23 cellular contexts compared by ENCODE assay signal in genomic region chr4:7816771-7817170, GRCh38.
DNase-seq lines count a peak whose midpoint lies in the region; ATAC-seq and TF ChIP-seq lines count a peak whose summit lies in the region.
"Had no signal": no experiment of that assay in that cellular context is flagged by ENCODE, and none has a peak within 500 bp of the region (broad histone marks: within the 10 kb centered on the region; RNA-seq: fewer than 3 reads in every experiment).

No MANE protein-coding gene starts in this region.

- no peak overlapping the region for H3K4me3 Mint-ChIP-seq in stimulated activated naive CD8-positive, alpha-beta T cell treated with anti-CD3 and anti-CD28 coated beads, Interleukin-15, amount 100 ng/mL, for 72 hours
- H3K4me3 Mint-ChIP-seq: activated CD4-positive, alpha-beta T cell treated with anti-CD3 and anti-CD28 coated beads, Interleukin-2, amount 10 ng/mL, durations not matched to agents 24 days and 14 days; memory B cell; naive thymus-derived CD8-positive, alpha-beta T cell; T-helper 17 cell had no signal

- no peak for TF ChIP-seq CTCF in lower lobe of right lung (IDR thresholded peaks at IDR 0.05)

- H3K9me3 ChIP-seq in SJSA1 (replicated peaks): no peaks in the 10 kb centered on the region
- no peaks in the 10 kb centered on the region for H3K9me3 ChIP-seq in lower lobe of right lung
- no peaks in the 10 kb centered on the region for H3K9me3 ChIP-seq in stomach smooth muscle (ENCODE audit: control insufficient read depth in 2 of 2, low read length in 2 of 2)
- H3K9me3 ChIP-seq: ovary, tibial nerve had no signal

- H3K4me1 ChIP-seq in SJSA1 (replicated peaks) (peaks cover 66% of the 10 kb centered on the region), lower lobe of right lung (peaks cover 9% of the 10 kb centered on the region), stomach smooth muscle (ENCODE audit: control insufficient read depth, insufficient read depth, low read length) (peaks cover 59% of the 10 kb centered on the region)

- no peak overlapping the region for H3K27ac Mint-ChIP-seq in stimulated activated naive CD8-positive, alpha-beta T cell treated with anti-CD3 and anti-CD28 coated beads, Interleukin-15, amount 100 ng/mL, for 72 hours
- H3K27ac Mint-ChIP-seq: activated CD4-positive, alpha-beta T cell treated with anti-CD3 and anti-CD28 coated beads, Interleukin-2, amount 10 ng/mL, durations not matched to agents 24 days and 14 days; memory B cell; T-helper 17 cell had no signal

- no peaks in the 10 kb centered on the region for H3K27me3 ChIP-seq in SJSA1 (replicated peaks)
- H3K27me3 ChIP-seq in lower lobe of right lung (ENCODE audit: low read depth): no peaks in the 10 kb centered on the region
- H3K27me3 ChIP-seq in stomach smooth muscle (ENCODE audit: control insufficient read depth in 1 of 2, insufficient read depth in 2 of 2, low read length in 2 of 2): no peaks in the 10 kb centered on the region
- H3K27me3 ChIP-seq: ovary, tibial nerve had no signal

- no peaks in the 10 kb centered on the region for H3K4me1 Mint-ChIP-seq in stimulated activated naive CD8-positive, alpha-beta T cell treated with anti-CD3 and anti-CD28 coated beads, Interleukin-15, amount 100 ng/mL, for 72 hours
- H3K4me1 Mint-ChIP-seq: memory B cell had no signal

- H3K27me3 Mint-ChIP-seq in stimulated activated naive CD8-positive, alpha-beta T cell treated with anti-CD3 and anti-CD28 coated beads, Interleukin-15, amount 100 ng/mL, for 72 hours: no peaks in the 10 kb centered on the region
- H3K27me3 Mint-ChIP-seq: activated CD4-positive, alpha-beta T cell treated with anti-CD3 and anti-CD28 coated beads, Interleukin-2, amount 10 ng/mL, durations not matched to agents 24 days and 14 days; naive thymus-derived CD8-positive, alpha-beta T cell; T-helper 17 cell had no signal

- H3K36me3 ChIP-seq in SJSA1 (peaks cover 63% of the 10 kb centered on the region), lower lobe of right lung (peaks cover 42% of the 10 kb centered on the region), stomach smooth muscle (ENCODE audit: control insufficient read depth in 2 of 2, insufficient read depth in 2 of 2, low read length in 2 of 2) (peaks cover 12 to 26% of the 10 kb centered on the region in 2 donors)
- H3K36me3 ChIP-seq: ovary had no signal

- DNase-seq in NCI-H510A treated with DMSO at 0.1 percent for 48 hours (lab: John Stamatoyannopoulos, UW) (peak; percentile 26), NCI-H510A (lab: John Stamatoyannopoulos, UW) (no peak), SJSA1 (ENCODE audit: low read depth in 1 of 2, low spot score in 2 of 2) (peak in 1 of 2 experiments; percentile 21), lower lobe of right lung (no peak), D341Med (ENCODE audit: low spot score) (no peak), NCI-H2107 (lab: John Stamatoyannopoulos, UW) (no peak)
- DNase-seq in stimulated activated naive CD8-positive, alpha-beta T cell treated with anti-CD3 and anti-CD28 coated beads, Interleukin-15, amount 100 ng/mL, for 72 hours: no peak
- DNase-seq: activated CD4-positive, alpha-beta T cell treated with anti-CD3 and anti-CD28 coated beads, Interleukin-2, amount 10 ng/mL, durations not matched to agents 24 days and 14 days; activated naive CD4-positive, alpha-beta T cell treated with anti-CD3 and anti-CD28 coated beads, Interleukin-2, amount 50 U/mL, for 16 hours; aorta; MM.1S; naive thymus-derived CD8-positive, alpha-beta T cell; NCI-H1436; NCI-H226; ovary; stimulated activated CD4-positive, alpha-beta T cell treated with anti-CD3 and anti-CD28 coated beads, Interleukin-12 subunit alpha, Interleukin-12 subunit beta, amount 100 ng/mL, for 4 hours; stimulated activated CD4-positive, alpha-beta T cell treated with anti-CD3 and anti-CD28 coated beads, Interleukin-4, amount 100 ng/mL, for 4 hours; stimulated activated naive CD8-positive, alpha-beta T cell treated with anti-CD3 and anti-CD28 coated beads, Interleukin-15, Interleukin-2, amounts not matched to agents 100 U/mL and 50 U/mL, for 24 hours; T-helper 17 cell had no signal

- ATAC-seq in lower lobe of right lung: peak; percentile 41 to 55
- ATAC-seq in stimulated activated naive CD8-positive, alpha-beta T cell treated with anti-CD3 and anti-CD28 coated beads, Interleukin-15, amount 100 ng/mL, for 72 hours: no peak
- ATAC-seq: naive thymus-derived CD8-positive, alpha-beta T cell; right cardiac atrium; stimulated activated naive CD8-positive, alpha-beta T cell treated with anti-CD3 and anti-CD28 coated beads, Interleukin-15, Interleukin-2, amounts not matched to agents 100 U/mL and 50 U/mL, for 24 hours; T-helper 17 cell had no signal

- no peak overlapping the region for H3K9ac ChIP-seq in stomach smooth muscle (ENCODE audit: low read length in 2 of 2)

- H3K27ac ChIP-seq in SJSA1 (0 out of 2 replicates have a peak overlapping the region, but pooled peaks have one; percentile 4), lower lobe of right lung (no peak overlapping the region), stomach smooth muscle (ENCODE audit: low read length) (peak overlapping the region; percentile 76)
- H3K27ac ChIP-seq: ovary, tibial nerve had no signal

- no peak overlapping the region for H3K4me3 ChIP-seq in SJSA1
- H3K4me3 ChIP-seq in lower lobe of right lung: no peak overlapping the region
- no peak overlapping the region for H3K4me3 ChIP-seq in stomach smooth muscle (ENCODE audit: low read length in 2 of 2)
- H3K4me3 ChIP-seq: ovary, tibial nerve had no signal

- H3K9me3 Mint-ChIP-seq in stimulated activated naive CD8-positive, alpha-beta T cell treated with anti-CD3 and anti-CD28 coated beads, Interleukin-15, amount 100 ng/mL, for 72 hours: no peaks in the 10 kb centered on the region
- H3K9me3 Mint-ChIP-seq: activated CD4-positive, alpha-beta T cell treated with anti-CD3 and anti-CD28 coated beads, Interleukin-2, amount 10 ng/mL, durations not matched to agents 24 days and 14 days; memory B cell; naive thymus-derived CD8-positive, alpha-beta T cell had no signal

- intact Hi-C loops in lower lobe of right lung (cut with DNase I): no loop called here
